In the genomic region with DNA sequence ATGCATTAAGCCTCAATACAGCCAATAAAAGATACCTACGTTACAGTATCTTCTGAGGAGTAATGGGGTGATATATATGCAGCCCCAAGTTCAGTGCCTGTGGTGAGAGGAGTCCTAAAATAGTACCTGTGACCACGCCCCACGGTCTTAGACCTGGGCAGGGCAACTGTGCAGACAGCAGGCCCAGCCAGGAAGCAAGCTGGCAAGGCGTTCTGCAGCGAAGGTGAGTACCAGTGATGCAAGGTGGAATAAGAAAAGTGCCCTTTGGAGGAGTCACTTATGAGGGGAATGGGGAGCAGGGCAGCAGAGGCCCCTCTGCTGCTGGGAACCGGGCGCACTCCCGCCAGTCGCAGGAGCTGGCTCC, we compare ENCODE assay signal across 1 cellular context.
TF ChIP-seq lines count a peak whose summit lies in the region.

No MANE protein-coding gene starts in this region.

TF ChIP-seq in HepG2, 621 proteins besides CTCF, POLR2A, EP300 and RAD21:
- TF ChIP-seq SSRP1 (CRISPR knock-in tag; IDR thresholded peaks at IDR 0.05) (no peak), SP2 (CRISPR knock-in tag; IDR thresholded peaks at IDR 0.05) (no peak), ZSCAN30 (CRISPR knock-in tag; IDR thresholded peaks at IDR 0.05) (no peak), SAP130 (CRISPR knock-in tag; IDR thresholded peaks at IDR 0.05; ENCODE audit: low read depth) (no peak), YEATS4 (CRISPR knock-in tag; IDR thresholded peaks at IDR 0.05; ENCODE audit: borderline replicate concordance) (no peak), ZNF678 (CRISPR knock-in tag; IDR thresholded peaks at IDR 0.05) (no peak), EHMT2 (IDR thresholded peaks at IDR 0.05; ENCODE audit: borderline replicate concordance, low read depth, low read length) (no peak)
- TF ChIP-seq, protein P1, sequence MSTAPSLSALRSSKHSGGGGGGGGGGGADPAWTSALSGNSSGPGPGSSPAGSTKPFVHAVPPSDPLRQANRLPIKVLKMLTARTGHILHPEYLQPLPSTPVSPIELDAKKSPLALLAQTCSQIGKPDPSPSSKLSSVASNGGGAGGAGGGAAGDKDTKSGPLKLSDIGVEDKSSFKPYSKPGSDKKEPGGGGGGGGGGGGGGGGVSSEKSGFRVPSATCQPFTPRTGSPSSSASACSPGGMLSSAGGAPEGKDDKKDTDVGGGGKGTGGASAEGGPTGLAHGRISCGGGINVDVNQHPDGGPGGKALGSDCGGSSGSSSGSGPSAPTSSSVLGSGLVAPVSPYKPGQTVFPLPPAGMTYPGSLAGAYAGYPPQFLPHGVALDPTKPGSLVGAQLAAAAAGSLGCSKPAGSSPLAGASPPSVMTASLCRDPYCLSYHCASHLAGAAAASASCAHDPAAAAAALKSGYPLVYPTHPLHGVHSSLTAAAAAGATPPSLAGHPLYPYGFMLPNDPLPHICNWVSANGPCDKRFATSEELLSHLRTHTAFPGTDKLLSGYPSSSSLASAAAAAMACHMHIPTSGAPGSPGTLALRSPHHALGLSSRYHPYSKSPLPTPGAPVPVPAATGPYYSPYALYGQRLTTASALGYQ (CRISPR knock-in tag; IDR thresholded peaks at IDR 0.05) = no peak
- TF ChIP-seq, protein P2, sequence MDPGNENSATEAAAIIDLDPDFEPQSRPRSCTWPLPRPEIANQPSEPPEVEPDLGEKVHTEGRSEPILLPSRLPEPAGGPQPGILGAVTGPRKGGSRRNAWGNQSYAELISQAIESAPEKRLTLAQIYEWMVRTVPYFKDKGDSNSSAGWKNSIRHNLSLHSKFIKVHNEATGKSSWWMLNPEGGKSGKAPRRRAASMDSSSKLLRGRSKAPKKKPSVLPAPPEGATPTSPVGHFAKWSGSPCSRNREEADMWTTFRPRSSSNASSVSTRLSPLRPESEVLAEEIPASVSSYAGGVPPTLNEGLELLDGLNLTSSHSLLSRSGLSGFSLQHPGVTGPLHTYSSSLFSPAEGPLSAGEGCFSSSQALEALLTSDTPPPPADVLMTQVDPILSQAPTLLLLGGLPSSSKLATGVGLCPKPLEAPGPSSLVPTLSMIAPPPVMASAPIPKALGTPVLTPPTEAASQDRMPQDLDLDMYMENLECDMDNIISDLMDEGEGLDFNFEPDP (CRISPR knock-in tag; conservative IDR thresholded peaks at IDR 0.05) = no peak
- TF ChIP-seq, protein P3, sequence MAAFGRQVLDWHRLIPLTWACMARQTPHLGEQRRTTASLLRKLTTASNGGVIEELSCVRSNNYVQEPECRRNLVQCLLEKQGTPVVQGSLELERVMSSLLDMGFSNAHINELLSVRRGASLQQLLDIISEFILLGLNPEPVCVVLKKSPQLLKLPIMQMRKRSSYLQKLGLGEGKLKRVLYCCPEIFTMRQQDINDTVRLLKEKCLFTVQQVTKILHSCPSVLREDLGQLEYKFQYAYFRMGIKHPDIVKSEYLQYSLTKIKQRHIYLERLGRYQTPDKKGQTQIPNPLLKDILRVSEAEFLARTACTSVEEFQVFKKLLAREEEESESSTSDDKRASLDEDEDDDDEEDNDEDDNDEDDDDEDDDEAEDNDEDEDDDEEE (CRISPR knock-in tag; IDR thresholded peaks at IDR 0.05) = no peak
- TF ChIP-seq, protein P4, sequence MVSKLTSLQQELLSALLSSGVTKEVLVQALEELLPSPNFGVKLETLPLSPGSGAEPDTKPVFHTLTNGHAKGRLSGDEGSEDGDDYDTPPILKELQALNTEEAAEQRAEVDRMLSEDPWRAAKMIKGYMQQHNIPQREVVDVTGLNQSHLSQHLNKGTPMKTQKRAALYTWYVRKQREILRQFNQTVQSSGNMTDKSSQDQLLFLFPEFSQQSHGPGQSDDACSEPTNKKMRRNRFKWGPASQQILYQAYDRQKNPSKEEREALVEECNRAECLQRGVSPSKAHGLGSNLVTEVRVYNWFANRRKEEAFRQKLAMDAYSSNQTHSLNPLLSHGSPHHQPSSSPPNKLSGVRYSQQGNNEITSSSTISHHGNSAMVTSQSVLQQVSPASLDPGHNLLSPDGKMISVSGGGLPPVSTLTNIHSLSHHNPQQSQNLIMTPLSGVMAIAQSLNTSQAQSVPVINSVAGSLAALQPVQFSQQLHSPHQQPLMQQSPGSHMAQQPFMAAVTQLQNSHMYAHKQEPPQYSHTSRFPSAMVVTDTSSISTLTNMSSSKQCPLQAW (CRISPR knock-in tag; IDR thresholded peaks at IDR 0.05) = no peak
